In the genomic region with DNA sequence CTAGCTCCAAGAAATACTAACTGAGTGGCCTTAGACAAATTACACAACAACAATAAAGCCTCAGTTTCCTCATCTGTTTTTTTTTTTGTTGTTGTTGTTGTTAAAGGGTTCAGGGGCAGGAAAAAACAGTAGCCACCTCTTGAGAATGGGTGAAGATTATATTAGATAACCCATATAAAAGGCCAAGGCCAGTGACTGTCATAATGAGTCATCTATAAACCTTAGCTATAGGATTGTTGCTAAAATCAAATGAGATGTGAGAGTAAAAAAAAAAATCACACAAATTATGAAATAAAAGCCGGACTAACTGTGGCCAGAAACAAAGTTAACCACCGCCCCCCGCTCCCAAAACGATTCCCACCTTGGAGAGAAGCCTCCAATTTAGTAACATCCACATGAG, we compare ENCODE assay signal across 8 cellular contexts. TPM values are rescaled to one million over a fixed set of nuclear protein-coding genes. Genes with fewer than 3 reads are reported as not detected.
DNase-seq lines count a peak whose midpoint lies in the region; ATAC-seq lines count a peak whose summit lies in the region.

No MANE protein-coding gene starts in this region.

- no peaks in the 10 kb centered on the region for H3K9me3 Mint-ChIP-seq in activated CD4-positive, alpha-beta T cell treated with anti-CD3 and anti-CD28 coated beads for 36 hours (ENCODE audit: low read depth)
- no peaks in the 10 kb centered on the region for H3K9me3 Mint-ChIP-seq in activated CD8-positive, alpha-beta T cell treated with anti-CD3 and anti-CD28 coated beads, Interleukin-2, amount 10 ng/mL, durations not matched to agents 7 days and 5 days (ENCODE audit: insufficient read depth)

- H3K4me3 ChIP-seq in iPS-11a (ENCODE audit: low read depth, low read length) (peak overlapping the region; percentile 92), stomach smooth muscle (ENCODE audit: low read length in 2 of 2) (peak overlapping the region; percentile 97 to 98)

- no peak overlapping the region for H3K27ac ChIP-seq in stomach smooth muscle (ENCODE audit: low read length)

- H3K4me1 Mint-ChIP-seq in activated CD4-positive, alpha-beta T cell treated with anti-CD3 and anti-CD28 coated beads for 36 hours: peaks cover 58% of the 10 kb centered on the region
- H3K4me1 Mint-ChIP-seq in activated CD8-positive, alpha-beta T cell treated with anti-CD3 and anti-CD28 coated beads, Interleukin-2, amount 10 ng/mL, durations not matched to agents 7 days and 5 days (ENCODE audit: low read depth): peaks cover 50% of the 10 kb centered on the region

- DNase-seq in activated CD4-positive, alpha-beta T cell treated with anti-CD3 and anti-CD28 coated beads for 36 hours: no peak
- DNase-seq in activated CD4-positive, alpha-beta T cell treated with anti-CD3 and anti-CD28 coated beads for 48 hours: no peak
- no peak for DNase-seq in activated CD8-positive, alpha-beta T cell treated with anti-CD3 and anti-CD28 coated beads, Interleukin-2, amount 10 ng/mL, durations not matched to agents 7 days and 5 days
- DNase-seq in NCI-H1417 treated with DMSO at 0.1 percent for 48 hours (lab: John Stamatoyannopoulos, UW): no peak
- no peak for DNase-seq in dedifferentiated amniotic fluid mesenchymal stem cell (ENCODE audit: extremely low spot score)

- H3K9me3 ChIP-seq in stomach smooth muscle (ENCODE audit: control insufficient read depth in 2 of 2, low read length in 2 of 2): no peaks in the 10 kb centered on the region

- H3K36me3 ChIP-seq in stomach smooth muscle (ENCODE audit: control insufficient read depth in 2 of 2, insufficient read depth in 2 of 2, low read length in 2 of 2): no peaks in the 10 kb centered on the region

- CTCF ChIA-PET in activated CD4-positive, alpha-beta T cell treated with anti-CD3 and anti-CD28 coated beads for 36 hours (lab: Charles Lee): interaction anchor here (0.6 to 2.2 kb wide), 8 partner anchors 8 to 280 kb away, joined by 3 to 10 read pairs (median 4); a partner anchor contains a TSS
- CTCF ChIA-PET in activated CD8-positive, alpha-beta T cell treated with anti-CD3 and anti-CD28 coated beads, Interleukin-2, amount 10 ng/mL, durations not matched to agents 7 days and 5 days (lab: Charles Lee): interaction anchor here (0.6 to 4.1 kb wide), 4 partner anchors 9 to 24 kb away, joined by 3 to 26 read pairs (median 13); no protein-coding TSS in a partner anchor

- peak overlapping the region in 1 of 2 donors; percentile 99 for H3K9ac ChIP-seq in stomach smooth muscle (ENCODE audit: low read length in 2 of 2)

- intact Hi-C loops in activated CD4-positive, alpha-beta T cell treated with anti-CD3 and anti-CD28 coated beads for 36 hours (cut with DNase I, micrococcal nuclease): loop anchor here (5.0 kb wide), 3 partner anchors 95 to 700 kb away; a partner anchor contains a TSS

- peaks cover 39% of the 10 kb centered on the region for H3K36me3 Mint-ChIP-seq in activated CD4-positive, alpha-beta T cell treated with anti-CD3 and anti-CD28 coated beads for 36 hours (ENCODE audit: low read depth)
- H3K36me3 Mint-ChIP-seq in activated CD8-positive, alpha-beta T cell treated with anti-CD3 and anti-CD28 coated beads, Interleukin-2, amount 10 ng/mL, durations not matched to agents 7 days and 5 days (ENCODE audit: low read depth): peaks cover 35% of the 10 kb centered on the region

- H3K4me1 ChIP-seq in stomach smooth muscle (ENCODE audit: control insufficient read depth, insufficient read depth, low read length): peaks cover 25% of the 10 kb centered on the region

- POLR2A ChIA-PET in activated CD4-positive, alpha-beta T cell treated with anti-CD3 and anti-CD28 coated beads for 36 hours (lab: Charles Lee): interaction anchor here (0.7 to 3.3 kb wide), 8 partner anchors 9 to 93 kb away, joined by 3 to 26 read pairs (median 4); a partner anchor contains a TSS
- POLR2A ChIA-PET in activated CD8-positive, alpha-beta T cell treated with anti-CD3 and anti-CD28 coated beads, Interleukin-2, amount 10 ng/mL, durations not matched to agents 7 days and 5 days (lab: Charles Lee): interaction anchor here (0.6 to 11.2 kb wide), 7 partner anchors 9 to 165 kb away, joined by 3 to 146 read pairs (median 6); a partner anchor contains a TSS

- no peaks in the 10 kb centered on the region for H3K27me3 ChIP-seq in stomach smooth muscle (ENCODE audit: control insufficient read depth in 1 of 2, insufficient read depth in 2 of 2, low read length in 2 of 2)

- peak overlapping the region; percentile 94 for H3K27ac Mint-ChIP-seq in activated CD4-positive, alpha-beta T cell treated with anti-CD3 and anti-CD28 coated beads for 36 hours
- H3K27ac Mint-ChIP-seq in activated CD8-positive, alpha-beta T cell treated with anti-CD3 and anti-CD28 coated beads, Interleukin-2, amount 10 ng/mL, durations not matched to agents 7 days and 5 days: peak overlapping the region; percentile 93

- no peaks in the 10 kb centered on the region for H3K27me3 Mint-ChIP-seq in activated CD4-positive, alpha-beta T cell treated with anti-CD3 and anti-CD28 coated beads for 36 hours
- H3K27me3 Mint-ChIP-seq in activated CD8-positive, alpha-beta T cell treated with anti-CD3 and anti-CD28 coated beads, Interleukin-2, amount 10 ng/mL, durations not matched to agents 7 days and 5 days (ENCODE audit: low read depth): no peaks in the 10 kb centered on the region

- ATAC-seq in activated CD4-positive, alpha-beta T cell treated with anti-CD3 and anti-CD28 coated beads for 36 hours: no peak
- no peak for ATAC-seq in activated CD8-positive, alpha-beta T cell treated with anti-CD3 and anti-CD28 coated beads, Interleukin-2, amount 10 ng/mL, durations not matched to agents 7 days and 5 days
- ATAC-seq in HG03442 (IDR thresholded peaks at IDR 0.05; ENCODE audit: unreplicated experiment): no peak

- peak overlapping the region; percentile 97 for H3K4me3 Mint-ChIP-seq in activated CD4-positive, alpha-beta T cell treated with anti-CD3 and anti-CD28 coated beads for 36 hours
- H3K4me3 Mint-ChIP-seq in activated CD8-positive, alpha-beta T cell treated with anti-CD3 and anti-CD28 coated beads, Interleukin-2, amount 10 ng/mL, durations not matched to agents 7 days and 5 days: peak overlapping the region; percentile 96

RNA-seq across cellular contexts. Expression of a gene that starts 1.3 kb away (rescaled TPM):
- total RNA-seq in activated CD4-positive, alpha-beta T cell treated with anti-CD3 and anti-CD28 coated beads for 36 hours: 10 to 100 TPM; 50.9 to 58.5 TPM
- total RNA-seq in activated CD8-positive, alpha-beta T cell treated with anti-CD3 and anti-CD28 coated beads, Interleukin-2, amount 10 ng/mL, durations not matched to agents 7 days and 5 days: 10 to 100 TPM; 27.5 to 31.2 TPM

RNA-seq across cellular contexts. Expression of a gene that starts 18.1 kb away (rescaled TPM):
- 10 to 100 TPM; 52.5 to 54.1 TPM for total RNA-seq in activated CD4-positive, alpha-beta T cell treated with anti-CD3 and anti-CD28 coated beads for 36 hours
- 10 to 100 TPM; 54.6 to 55.9 TPM for total RNA-seq in activated CD8-positive, alpha-beta T cell treated with anti-CD3 and anti-CD28 coated beads, Interleukin-2, amount 10 ng/mL, durations not matched to agents 7 days and 5 days
